Comparison of ENCODE assay signal across 28 cellular contexts in genomic region chr2:224655006-224655537, GRCh38.
"Had no signal": no experiment of that assay in that cellular context is flagged by ENCODE, and none has a peak within 500 bp of the region (broad histone marks: within the 10 kb centered on the region; RNA-seq: fewer than 3 reads in every experiment).

No MANE protein-coding gene starts in this region.

- DNase-seq: naive B cell; natural killer cell; occipital lobe; ovary; psoas muscle; right cardiac atrium; right lobe of liver; spleen; stimulated activated CD4-positive, alpha-beta T cell treated with anti-CD3 and anti-CD28 coated beads, Interleukin-12 subunit alpha, Interleukin-12 subunit beta, amount 100 ng/mL, for 4 hours; stimulated activated CD4-positive, alpha-beta T cell treated with anti-CD3 and anti-CD28 coated beads, Interleukin-1b, Interleukin-23, amount 100 ng/mL, for 48 hours; stimulated activated CD4-positive, alpha-beta T cell treated with anti-CD3 and anti-CD28 coated beads, Interleukin-4, amount 100 ng/mL, for 1 hour; stimulated activated CD4-positive, alpha-beta T cell treated with anti-CD3 and anti-CD28 coated beads, Interleukin-4, amount 100 ng/mL, for 4 hours; stimulated activated CD8-positive, alpha-beta memory T cell treated with anti-CD3 and anti-CD28 coated beads, Interleukin-4, amount 100 ng/mL, for 48 hours; stimulated activated naive B cell treated with anti-CD40 and anti-IgM and Interleukin-4, amounts not matched to agents 10 μg/mL and 1 μg/mL and 100 μg/mL, for 72 hours; stimulated activated naive CD4-positive, alpha-beta T cell treated with Interleukin-2 at 50 U/mL for 16 hours; stomach; thyroid gland; trophoblast cell; uterus had no signal

- ATAC-seq: natural killer cell; psoas muscle; right cardiac atrium; right lobe of liver; stimulated activated naive B cell treated with anti-CD40 and anti-IgM and Interleukin-4, amounts not matched to agents 10 μg/mL and 1 μg/mL and 100 μg/mL, for 72 hours had no signal

- H3K4me3 Mint-ChIP-seq: naive B cell; natural killer cell; nephron; neural progenitor cell; stimulated activated naive B cell treated with anti-CD40 and anti-IgM and Interleukin-4, amounts not matched to agents 10 μg/mL and 1 μg/mL and 100 μg/mL, for 72 hours had no signal

- H3K27ac Mint-ChIP-seq: naive B cell; natural killer cell; nephron; neural progenitor cell; progenitor cell of endocrine pancreas; stimulated activated naive B cell treated with anti-CD40 and anti-IgM and Interleukin-4, amounts not matched to agents 10 μg/mL and 1 μg/mL and 100 μg/mL, for 72 hours had no signal

- H3K4me1 Mint-ChIP-seq: natural killer cell, nephron, neural progenitor cell had no signal

- H3K9me3 ChIP-seq: ovary, psoas muscle, right lobe of liver, thoracic aorta, thyroid gland, upper lobe of left lung, uterus had no signal

- H3K4me1 ChIP-seq: neural progenitor cell, parathyroid adenoma, psoas muscle, right lobe of liver, thyroid gland, tibial nerve, upper lobe of left lung, uterus had no signal

- H3K36me3 ChIP-seq: neural progenitor cell, ovary, right lobe of liver, spleen, stomach, thoracic aorta, thyroid gland, tibial nerve, upper lobe of left lung, uterus had no signal

- H3K9me3 Mint-ChIP-seq: natural killer cell had no signal

- H3K4me3 ChIP-seq: neural progenitor cell, ovary, psoas muscle, right lobe of liver, skin epidermis, smooth muscle cell, spleen, stomach, thoracic aorta, thyroid gland, tibial nerve, upper lobe of left lung, uterus had no signal

- H3K27me3 Mint-ChIP-seq: progenitor cell of endocrine pancreas had no signal

- H3K27me3 ChIP-seq: neural progenitor cell, ovary, right lobe of liver, spleen, stomach, thyroid gland, tibial nerve, upper lobe of left lung, uterus had no signal

- H3K27ac ChIP-seq: neural progenitor cell, ovary, parathyroid adenoma, psoas muscle, right lobe of liver, skin epidermis, spleen, stomach, thoracic aorta, thyroid gland, tibial nerve, upper lobe of left lung, uterus had no signal

- H3K36me3 Mint-ChIP-seq: naive B cell; natural killer cell; neural progenitor cell; stimulated activated naive B cell treated with anti-CD40 and anti-IgM and Interleukin-4, amounts not matched to agents 10 μg/mL and 1 μg/mL and 100 μg/mL, for 72 hours had no signal
